ENCODE assay signal across 9 cellular contexts in genomic region chr22:29311468-29312217, GRCh38. TPM values are rescaled to one million over a fixed set of nuclear protein-coding genes. Genes with fewer than 3 reads are reported as not detected.
A peak's percentile ranks its signal among the peaks of the same experiment; 100 is the strongest.
DNase-seq lines count a peak whose midpoint lies in the region; ATAC-seq and TF ChIP-seq lines count a peak whose summit lies in the region.
"Had no signal": no experiment of that assay in that cellular context is flagged by ENCODE, and none has a peak within 500 bp of the region (broad histone marks: within the 10 kb centered on the region; RNA-seq: fewer than 3 reads in every experiment).

No MANE protein-coding gene starts in this region.

- peaks cover 7% of the 10 kb centered on the region for H3K4me1 ChIP-seq in BE2C
- H3K4me1 ChIP-seq in fibroblast of lung (ENCODE audit: control insufficient read depth, extremely low read depth, insufficient read depth, low read length), result peaks cover 17% of the 10 kb centered on the region
- peaks cover 42% of the 10 kb centered on the region for H3K4me1 ChIP-seq in rectal smooth muscle tissue (ENCODE audit: control insufficient read depth, insufficient read depth, low read length)

- H3K4me3 ChIP-seq in BE2C (ENCODE audit: low read depth, low read length) (peak overlapping the region; percentile 19), fibroblast of lung (replicated peaks in 1 of 4; ENCODE audit: control extremely low read depth in 1 of 4, insufficient read depth in 1 of 4, low read depth in 3 of 4, low read length in 4 of 4) (peak overlapping the region in 1 of 4 experiments; percentile 40), rectal smooth muscle tissue (ENCODE audit: low read length) (peak overlapping the region; percentile 55)

- in situ Hi-C loops in KBM-7 (cut with MboI; ENCODE audit: low pct_unique_long_range_greater_than_20kb, low sequenced_read_pairs), result no loop called here

- H3K36me3 ChIP-seq in BE2C (no peaks in the 10 kb centered on the region), fibroblast of lung (ENCODE audit: control insufficient read depth, insufficient read depth, low read length) (peaks cover 8% of the 10 kb centered on the region), rectal smooth muscle tissue (ENCODE audit: control insufficient read depth, insufficient read depth, low read length) (no peaks in the 10 kb centered on the region)

- no peak overlapping the region for H2AFZ ChIP-seq in fibroblast of lung (ENCODE audit: low read length)

- ATAC-seq in GM21737 (IDR thresholded peaks at IDR 0.05; ENCODE audit: unreplicated experiment) (no peak), GM19452 (IDR thresholded peaks at IDR 0.05; ENCODE audit: unreplicated experiment) (no peak)

- H3K27me3 ChIP-seq in BE2C (peaks cover 52% of the 10 kb centered on the region), fibroblast of lung (ENCODE audit: control insufficient read depth, insufficient read depth, low read length) (peaks cover 30% of the 10 kb centered on the region), rectal smooth muscle tissue (ENCODE audit: control insufficient read depth, insufficient read depth, low read length) (peaks cover 25% of the 10 kb centered on the region)

- peak overlapping the region; percentile 64 for H3K4me2 ChIP-seq in fibroblast of lung (ENCODE audit: extremely low read depth, insufficient read depth, low read length)

- DNase-seq in BE2C (no peak), NCI-H69 (lab: John Stamatoyannopoulos, UW) (peak; percentile 52), fibroblast of lung (ENCODE audit: low read depth in 2 of 2) (no peak), SKM-1 (lab: John Stamatoyannopoulos, UW; ENCODE audit: unreplicated experiment) (no peak), KBM-7 (no peak)
- DNase-seq: NCI-H510A had no signal

- peaks cover 14% of the 10 kb centered on the region for H3K79me2 ChIP-seq in fibroblast of lung (ENCODE audit: control insufficient read depth, insufficient read depth, low read length)

- TF ChIP-seq CTCF in BE2C (IDR thresholded peaks at IDR 0.05; ENCODE audit: low read depth, low read length) (no peak), fibroblast of lung (conservative IDR thresholded peaks at IDR 0.05 in 1 of 2, IDR thresholded peaks at IDR 0.05 in 1 of 2; ENCODE audit: low read depth in 1 of 2, low read length in 2 of 2) (no peak)

- no peaks in the 10 kb centered on the region for H3K9me3 ChIP-seq in BE2C
- H3K9me3 ChIP-seq in fibroblast of lung (ENCODE audit: control insufficient read depth, insufficient read depth, low read depth, low read length), result no peaks in the 10 kb centered on the region

- H3K27ac ChIP-seq in fibroblast of lung (ENCODE audit: insufficient read depth, low read length), result peak overlapping the region; percentile 76
- H3K27ac ChIP-seq in rectal smooth muscle tissue (ENCODE audit: low read depth, low read length), result peak overlapping the region; percentile 84

- H4K20me1 ChIP-seq in fibroblast of lung (ENCODE audit: control insufficient read depth, extremely low read depth, insufficient read depth, low read length), result no peaks in the 10 kb centered on the region

- peak overlapping the region; percentile 61 for H3K9ac ChIP-seq in fibroblast of lung (ENCODE audit: insufficient read depth, low read length)
- no peak overlapping the region for H3K9ac ChIP-seq in rectal smooth muscle tissue (ENCODE audit: low read length)

RNA-seq across cellular contexts. Expression of gene RASL10A, which starts 3.9 kb away (rescaled TPM):
- polyA plus RNA-seq in BE2C (2012; ENCODE audit: insufficient read depth, insufficient read length, low read depth), result not detected
- not detected in 2 replicates for total RNA-seq in fibroblast of lung
- polyA plus RNA-seq in fibroblast of lung, result not detected in 2 replicates
- not detected in 2 replicates for polyA plus RNA-seq in fibroblast of lung (2012)
- polyA minus RNA-seq in fibroblast of lung (ENCODE audit: low replicate concordance), result not detected in 2 replicates

RNA-seq across cellular contexts. Expression of gene GAS2L1, which starts 5.2 kb away (rescaled TPM):
- 4.2 TPM for polyA plus RNA-seq in BE2C (2012; ENCODE audit: insufficient read depth, insufficient read length, low read depth)
- 6.9 and 8.9 TPM in 2 replicates for total RNA-seq in fibroblast of lung
- 5.4 and 7.5 TPM in 2 replicates for polyA plus RNA-seq in fibroblast of lung
- polyA plus RNA-seq in fibroblast of lung (2012), result 14.0 and 20.5 TPM in 2 replicates
- polyA minus RNA-seq in fibroblast of lung (ENCODE audit: low replicate concordance), result 6.9 and 8.0 TPM in 2 replicates

RNA-seq across cellular contexts. Expression of gene EWSR1, which starts 43.6 kb away (rescaled TPM):
- 451 TPM for polyA plus RNA-seq in BE2C (2012; ENCODE audit: insufficient read depth, insufficient read length, low read depth)
- 107 and 150 TPM in 2 replicates for total RNA-seq in fibroblast of lung
- polyA plus RNA-seq in fibroblast of lung, result 172 and 224 TPM in 2 replicates
- 259 and 264 TPM in 2 replicates for polyA plus RNA-seq in fibroblast of lung (2012)
- 288 and 421 TPM in 2 replicates for polyA minus RNA-seq in fibroblast of lung (ENCODE audit: low replicate concordance)

RNA-seq across cellular contexts. Expression of gene RHBDD3, which starts 43.9 kb away (rescaled TPM):
- polyA plus RNA-seq in BE2C (2012; ENCODE audit: insufficient read depth, insufficient read length, low read depth), result 79.5 TPM
- 20.3 and 20.6 TPM in 2 replicates for total RNA-seq in fibroblast of lung
- polyA plus RNA-seq in fibroblast of lung, result 6.7 and 7.2 TPM in 2 replicates
- polyA plus RNA-seq in fibroblast of lung (2012), result 12.9 and 13.3 TPM in 2 replicates
- polyA minus RNA-seq in fibroblast of lung (ENCODE audit: low replicate concordance), result 4.2 and 5.3 TPM in 2 replicates
